8 cellular contexts compared by ENCODE assay signal in genomic region chr12:49866859-49867579, GRCh38.
DNase-seq lines count a peak whose midpoint lies in the region; ATAC-seq lines count a peak whose summit lies in the region.

No MANE protein-coding gene starts in this region.

- H3K27ac ChIP-seq in caudate nucleus (ENCODE audit: low read depth, low read length) = no peak overlapping the region

- ATAC-seq in HG03139 (IDR thresholded peaks at IDR 0.05; ENCODE audit: unreplicated experiment) = no peak

- DNase-seq in NCI-H524 (lab: John Stamatoyannopoulos, UW) (peak; percentile 29 to 53), NCI-H524 treated with DMSO at 0.1 percent for 48 hours (lab: John Stamatoyannopoulos, UW) (no peak), NCI-H146 treated with DMSO at 0.1 percent for 48 hours (lab: John Stamatoyannopoulos, UW; ENCODE audit: unreplicated experiment) (peak; percentile 29), caudate nucleus (lab: John Stamatoyannopoulos, UW) (peak in 51 of 61 donors; percentile 28 to 81 (median 51)), kidney tubule cell (ENCODE audit: low spot score) (peak; percentile 59)
- peak; percentile 48 for DNase-seq in activated CD4-positive, CD25-positive, alpha-beta regulatory T cell treated with anti-CD3 and anti-CD28 coated beads, Interleukin-2, amount 50 U/mL, for 16 hours (ENCODE audit: low read depth, low spot score)
- DNase-seq in stimulated activated CD4-positive, alpha-beta T cell treated with anti-CD3 and anti-CD28 coated beads, Interleukin-4, amount 100 ng/mL, for 1 hour = peak; percentile 75
